Comparison of ENCODE assay signal across 9 cellular contexts in the genomic region with DNA sequence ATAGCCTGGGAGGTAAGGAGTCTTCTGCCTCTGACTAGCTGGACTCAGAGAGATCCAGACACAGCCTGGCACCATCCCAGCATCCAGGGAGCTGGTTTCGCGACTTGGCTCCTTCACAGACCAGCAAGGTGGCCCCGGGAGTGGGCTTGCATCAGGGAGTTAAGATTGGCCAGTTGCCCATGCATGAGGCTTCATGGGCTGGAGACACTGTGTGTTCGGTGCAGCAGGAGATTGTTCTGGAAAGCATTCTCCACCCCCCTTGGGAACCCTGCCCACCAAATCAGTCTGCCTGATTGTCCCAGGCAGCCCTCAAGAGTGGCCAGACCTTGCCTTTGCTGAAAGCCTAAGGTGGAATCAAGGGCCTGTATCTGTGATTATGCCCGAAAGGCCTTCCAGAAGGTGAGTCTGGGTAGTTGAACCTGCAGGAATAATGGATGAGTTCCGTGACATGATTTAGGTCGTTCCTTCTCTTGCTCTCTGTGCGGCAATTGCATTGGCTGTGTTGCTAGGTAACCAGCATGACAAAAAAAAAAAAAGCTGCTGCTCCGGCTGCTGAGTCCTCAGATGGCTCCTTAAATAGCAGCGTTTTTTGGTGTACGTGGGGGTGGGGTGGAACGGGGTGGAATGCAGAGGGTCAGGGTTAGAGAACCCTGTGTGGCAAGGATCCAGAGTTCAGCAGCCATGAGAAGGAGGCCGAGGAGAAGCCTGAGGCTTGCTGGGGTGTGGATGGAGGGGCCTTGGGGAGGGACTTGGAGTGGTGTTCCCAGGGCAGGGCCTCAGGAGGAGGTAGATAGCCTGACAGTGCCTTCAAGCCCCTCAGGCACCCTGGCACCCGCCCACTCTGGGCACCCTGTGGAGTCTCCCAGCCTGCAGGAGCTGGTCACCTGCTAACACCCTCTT.
DNase-seq lines count a peak whose midpoint lies in the region; ATAC-seq and TF ChIP-seq lines count a peak whose summit lies in the region.
"Had no signal": no experiment of that assay in that cellular context is flagged by ENCODE, and none has a peak within 500 bp of the region (broad histone marks: within the 10 kb centered on the region; RNA-seq: fewer than 3 reads in every experiment).

No MANE protein-coding gene starts in this region.

- intact Hi-C loops in heart left ventricle (cut with DNase I) (loop anchor here in 1 of 10 donors (2.0 kb wide), 1 partner anchor 18 kb away; no protein-coding TSS in a partner anchor), psoas muscle (cut with DNase I) (no loop called here), MCF 10A (cut with micrococcal nuclease) (no loop called here)
- intact Hi-C loops in activated CD4-positive, alpha-beta memory T cell treated with anti-CD3 and anti-CD28 coated beads for 36 hours (cut with micrococcal nuclease): no loop called here

- CTCF ChIA-PET in activated CD4-positive, alpha-beta memory T cell treated with anti-CD3 and anti-CD28 coated beads for 36 hours (lab: Charles Lee): no interaction called here
- CTCF ChIA-PET in MCF 10A (lab: Yijun Ruan, JAX): interaction anchor here (0.7 kb wide), 2 partner anchors 35 to 73 kb away, joined by 3 to 4 read pairs; no protein-coding TSS in a partner anchor

- no peak overlapping the region for H3K9ac ChIP-seq in SK-N-MC (ENCODE audit: insufficient read length)

- peaks cover 3 to 56% (median 27%) of the 10 kb centered on the region in 12 donors for H3K4me1 ChIP-seq in heart left ventricle
- peaks cover 19% of the 10 kb centered on the region for H3K4me1 ChIP-seq in psoas muscle

- no peaks in the 10 kb centered on the region for H3K36me3 ChIP-seq in SK-N-MC (ENCODE audit: insufficient read depth, low read length)
- H3K36me3 ChIP-seq in heart left ventricle: peaks cover 0 to 71% (median 25%) of the 10 kb centered on the region in 9 donors
- peaks cover 0 to 22% of the 10 kb centered on the region in 2 donors for H3K36me3 ChIP-seq in psoas muscle (ENCODE audit: insufficient read depth in 1 of 2, low read depth in 1 of 2)

- H3K9me3 Mint-ChIP-seq in activated CD4-positive, alpha-beta memory T cell treated with anti-CD3 and anti-CD28 coated beads for 36 hours: no peaks in the 10 kb centered on the region
- H3K9me3 Mint-ChIP-seq in MCF 10A (ENCODE audit: unreplicated experiment): no peaks in the 10 kb centered on the region

- no peak for TF ChIP-seq CTCF in heart left ventricle (IDR thresholded peaks at IDR 0.05)
- TF ChIP-seq CTCF in psoas muscle (IDR thresholded peaks at IDR 0.05): no peak
- TF ChIP-seq CTCF in MCF 10A (IDR thresholded peaks at IDR 0.05; ENCODE audit: unreplicated experiment): no peak

- H3K27ac Mint-ChIP-seq in activated CD4-positive, alpha-beta memory T cell treated with anti-CD3 and anti-CD28 coated beads for 36 hours: no peak overlapping the region
- H3K27ac Mint-ChIP-seq in MCF 10A (ENCODE audit: low read depth, unreplicated experiment): no peak overlapping the region

- peak; percentile 49 for DNase-seq in GM04504 (ENCODE audit: low read depth)
- DNase-seq in SK-N-MC (ENCODE audit: low read depth, low spot score): no peak
- DNase-seq in heart left ventricle: peak; percentile 63 to 84 (median 77)
- DNase-seq in psoas muscle: peak; percentile 49 to 71
- DNase-seq in activated CD4-positive, alpha-beta memory T cell treated with anti-CD3 and anti-CD28 coated beads for 36 hours: no peak
- no peak for DNase-seq in MCF 10A (ENCODE audit: unreplicated experiment)
- DNase-seq in SIG-M5 treated with dmso at 0.1 percent for 504 hours (lab: John Stamatoyannopoulos, UW; ENCODE audit: unreplicated experiment): no peak

- POLR2A ChIA-PET in activated CD4-positive, alpha-beta memory T cell treated with anti-CD3 and anti-CD28 coated beads for 36 hours (lab: Charles Lee): interaction anchor here (1.2 kb wide), 1 partner anchor 11 kb away, joined by 4 read pairs; no protein-coding TSS in a partner anchor
- POLR2A ChIA-PET in MCF 10A (lab: Yijun Ruan, JAX): no interaction called here

- no peaks in the 10 kb centered on the region for H3K4me1 Mint-ChIP-seq in activated CD4-positive, alpha-beta memory T cell treated with anti-CD3 and anti-CD28 coated beads for 36 hours (ENCODE audit: low read depth)
- H3K4me1 Mint-ChIP-seq in MCF 10A (ENCODE audit: insufficient read depth, unreplicated experiment): peaks cover 9% of the 10 kb centered on the region

- H3K4me3 ChIP-seq in SK-N-MC: peak overlapping the region; percentile 45
- H3K4me3 ChIP-seq in heart left ventricle: no peak overlapping the region
- H3K4me3 ChIP-seq in psoas muscle: no peak overlapping the region
- H3K4me3 ChIP-seq: SJSA1 had no signal

- no peak overlapping the region for H3K4me3 Mint-ChIP-seq in activated CD4-positive, alpha-beta memory T cell treated with anti-CD3 and anti-CD28 coated beads for 36 hours
- H3K4me3 Mint-ChIP-seq in MCF 10A (ENCODE audit: unreplicated experiment): no peak overlapping the region

- H3K27ac ChIP-seq in SK-N-MC: no peak overlapping the region
- peak overlapping the region; percentile 27 to 85 (median 80) for H3K27ac ChIP-seq in heart left ventricle
- peak overlapping the region; percentile 75 for H3K27ac ChIP-seq in psoas muscle
- H3K27ac ChIP-seq: SJSA1 had no signal

- ATAC-seq in heart left ventricle: peak; percentile 52 to 79 (median 68)
- ATAC-seq in psoas muscle: peak in 3 of 4 donors; percentile 17 to 51 (median 18)
- no peak for ATAC-seq in GM21390 (IDR thresholded peaks at IDR 0.05; ENCODE audit: unreplicated experiment)

- 36 to 47% (median 38%) methylated on average over 11 to 14 of the region's 14 CpGs for WGBS in heart left ventricle, 4 donors
- 33 to 43% (median 37%) methylated on average over 14 of the region's 14 CpGs for WGBS in psoas muscle, 3 donors

- no peaks in the 10 kb centered on the region for H3K27me3 Mint-ChIP-seq in activated CD4-positive, alpha-beta memory T cell treated with anti-CD3 and anti-CD28 coated beads for 36 hours
- H3K27me3 Mint-ChIP-seq in MCF 10A (ENCODE audit: insufficient read depth, unreplicated experiment): no peaks in the 10 kb centered on the region

- peaks cover 30% of the 10 kb centered on the region for H3K36me3 Mint-ChIP-seq in activated CD4-positive, alpha-beta memory T cell treated with anti-CD3 and anti-CD28 coated beads for 36 hours
- H3K36me3 Mint-ChIP-seq in MCF 10A (ENCODE audit: insufficient read depth, unreplicated experiment): peaks cover 63% of the 10 kb centered on the region

- no peak for TF ChIP-seq POLR2A in heart left ventricle (IDR thresholded peaks at IDR 0.05)

- H3K27me3 ChIP-seq in heart left ventricle: no peaks in the 10 kb centered on the region
- H3K27me3 ChIP-seq in psoas muscle (ENCODE audit: insufficient read depth in 3 of 3, low read length in 2 of 3): no peaks in the 10 kb centered on the region
- H3K27me3 ChIP-seq: SJSA1 had no signal

- H3K9me3 ChIP-seq in SK-N-MC (ENCODE audit: low read depth, low read length) (no peaks in the 10 kb centered on the region), heart left ventricle (no peaks in the 10 kb centered on the region), psoas muscle (no peaks in the 10 kb centered on the region)
- H3K9me3 ChIP-seq: SJSA1 had no signal

- BruUV-seq in MCF 10A (replicated peaks; lab: Mats Ljungman, UMichigan): no TSS peak

Comparison
In these comparisons a context has a peak if more than half of its experiments do, and no peak if none do; other contexts are left out.
1. DNase-seq: peak in GM04504 (single experiment), heart left ventricle (5 of 5) and psoas muscle (2 of 2); none in SK-N-MC (single experiment), activated CD4-positive, alpha-beta memory T cell treated with anti-CD3 and anti-CD28 coated beads for 36 hours (single experiment), MCF 10A (single experiment) and SIG-M5 treated with dmso at 0.1 percent for 504 hours (single experiment).